In genomic region chr16:1772362-1772907, GRCh38 we compare ENCODE assay signal across 8 cellular contexts. TPM values are rescaled to one million over a fixed set of nuclear protein-coding genes. Genes with fewer than 3 reads are reported as not detected.
DNase-seq lines count a peak whose midpoint lies in the region; ATAC-seq and TF ChIP-seq lines count a peak whose summit lies in the region.

Gene EME2, plus strand, starts transcription at chr16:1772810. Its CDS starts 418 bp downstream, at chr16:1773228.

- peak within 1 kb of the TSS; percentile 90 to 98 for H3K27ac Mint-ChIP-seq in stimulated activated naive CD8-positive, alpha-beta T cell treated with anti-CD3 and anti-CD28 coated beads, Interleukin-15, amount 100 ng/mL, for 72 hours

- peak; percentile 10 for ATAC-seq in HG03565 (IDR thresholded peaks at IDR 0.05; ENCODE audit: unreplicated experiment)
- peak; percentile 31 for ATAC-seq in stimulated activated naive CD8-positive, alpha-beta T cell treated with anti-CD3 and anti-CD28 coated beads, Interleukin-15, amount 100 ng/mL, for 72 hours

- peaks cover 67% of the 10 kb centered on the region for H3K36me3 ChIP-seq in WERI-Rb-1
- no peaks in the 10 kb centered on the region for H3K36me3 ChIP-seq in colonic mucosa
- H3K36me3 ChIP-seq in mesendoderm (ENCODE audit: control insufficient read depth, insufficient read depth, low read length): no peaks in the 10 kb centered on the region

- H3K27ac ChIP-seq in WERI-Rb-1: peak within 1 kb of the TSS; percentile 87
- H3K27ac ChIP-seq in colonic mucosa: peak within 1 kb of the TSS; percentile 98
- peak within 1 kb of the TSS; percentile 87 for H3K27ac ChIP-seq in mesendoderm (ENCODE audit: low read depth, low read length)

- DNase-seq in GM13977 (ENCODE audit: low spot score) (peak; percentile 62), WERI-Rb-1 (no peak), colonic mucosa (peak; percentile 59), mesendoderm (no peak), H4 (ENCODE audit: low spot score) (no peak), kidney glomerular epithelial cell (lab: John Stamatoyannopoulos, UW) (no peak)
- peak; percentile 61 to 72 for DNase-seq in stimulated activated naive CD8-positive, alpha-beta T cell treated with anti-CD3 and anti-CD28 coated beads, Interleukin-15, amount 100 ng/mL, for 72 hours

- WGBS in mesendoderm (ENCODE audit: extremely low coverage, insufficient coverage, low lambda C conversion rate): no CpG with 5 or more reads among the region's 53 CpGs

- H2AK5ac ChIP-seq in mesendoderm (ENCODE audit: low read length): peak within 1 kb of the TSS; percentile 85

- H3K4me3 Mint-ChIP-seq in stimulated activated naive CD8-positive, alpha-beta T cell treated with anti-CD3 and anti-CD28 coated beads, Interleukin-15, amount 100 ng/mL, for 72 hours: peak within 1 kb of the TSS; percentile 93 to 96

- H4K8ac ChIP-seq in mesendoderm (ENCODE audit: low read depth, low read length): no peak within 1 kb of the TSS

- H3K9me3 ChIP-seq in WERI-Rb-1 (ENCODE audit: severe bottlenecking) (no peaks in the 10 kb centered on the region), colonic mucosa (no peaks in the 10 kb centered on the region)

- peak within 1 kb of the TSS; percentile 77 for H3K4me3 ChIP-seq in WERI-Rb-1 (ENCODE audit: low read depth, low read length)
- peak within 1 kb of the TSS; percentile 96 for H3K4me3 ChIP-seq in colonic mucosa
- peak within 1 kb of the TSS; percentile 97 for H3K4me3 ChIP-seq in mesendoderm (ENCODE audit: low read length)

- peaks cover 11% of the 10 kb centered on the region for H3K4me1 ChIP-seq in colonic mucosa
- no peaks in the 10 kb centered on the region for H3K4me1 ChIP-seq in mesendoderm (ENCODE audit: control insufficient read depth, low read depth, low read length)

- H3K4me1 Mint-ChIP-seq in stimulated activated naive CD8-positive, alpha-beta T cell treated with anti-CD3 and anti-CD28 coated beads, Interleukin-15, amount 100 ng/mL, for 72 hours: peaks cover 48% of the 10 kb centered on the region

- H2BK5ac ChIP-seq in mesendoderm (ENCODE audit: low read length): peak within 1 kb of the TSS; percentile 31

- intact Hi-C loops in colonic mucosa (cut with DNase I): loop anchor here (5.0 kb wide), 1 partner anchor 160 kb away; the partner anchor contains the start of genes CRAMP1 and IFT140

- H3K23ac ChIP-seq in mesendoderm (ENCODE audit: low read length): peak within 1 kb of the TSS; percentile 80

- peak within 1 kb of the TSS; percentile 85 for H3K4me2 ChIP-seq in mesendoderm (ENCODE audit: low read length)

- H3K9ac ChIP-seq in colonic mucosa (ENCODE audit: low read depth in 2 of 2, low read length in 2 of 2) (peak within 1 kb of the TSS; percentile 80 to 95), mesendoderm (ENCODE audit: low read length) (peak within 1 kb of the TSS; percentile 93)

- TF ChIP-seq CTCF in GM13977 (IDR thresholded peaks at IDR 0.05; ENCODE audit: extremely low read depth, insufficient read depth, missing control alignments): no peak
- no peak for TF ChIP-seq CTCF in WERI-Rb-1 (IDR thresholded peaks at IDR 0.05; ENCODE audit: low read depth, low read length)
- no peak for TF ChIP-seq CTCF in colonic mucosa (IDR thresholded peaks at IDR 0.05)

- H3K18ac ChIP-seq in mesendoderm (ENCODE audit: low read length): peak within 1 kb of the TSS; percentile 78

- peak within 1 kb of the TSS; percentile 79 for H3K4ac ChIP-seq in mesendoderm (ENCODE audit: low read depth, low read length)

- no peaks in the 10 kb centered on the region for H3K27me3 Mint-ChIP-seq in stimulated activated naive CD8-positive, alpha-beta T cell treated with anti-CD3 and anti-CD28 coated beads, Interleukin-15, amount 100 ng/mL, for 72 hours

- peak within 1 kb of the TSS; percentile 99 for H3K56ac ChIP-seq in mesendoderm (ENCODE audit: low read length)

- H3K27me3 ChIP-seq in WERI-Rb-1 (ENCODE audit: insufficient read depth, low read depth, severe bottlenecking) (no peaks in the 10 kb centered on the region), colonic mucosa (no peaks in the 10 kb centered on the region), mesendoderm (ENCODE audit: insufficient read depth, low read length, poor library complexity) (no peaks in the 10 kb centered on the region)

- in situ Hi-C loops in GM13977 (cut with MboI; ENCODE audit: low pct_unique_long_range_greater_than_20kb, low sequenced_read_pairs, unreplicated experiment): no loop called here

- peaks cover 11% of the 10 kb centered on the region for H3K79me2 ChIP-seq in mesendoderm (ENCODE audit: control insufficient read depth, insufficient read depth, low read length)

- no peak within 1 kb of the TSS for H2BK120ac ChIP-seq in mesendoderm (ENCODE audit: low read depth, low read length)

- H4K5ac ChIP-seq in mesendoderm (ENCODE audit: low read length): no peak within 1 kb of the TSS

- peaks cover 8% of the 10 kb centered on the region for H3K79me1 ChIP-seq in mesendoderm (ENCODE audit: low read length)

- no peak within 1 kb of the TSS for H2BK15ac ChIP-seq in mesendoderm (replicated peaks; ENCODE audit: low read depth)

- H3K9me3 Mint-ChIP-seq in stimulated activated naive CD8-positive, alpha-beta T cell treated with anti-CD3 and anti-CD28 coated beads, Interleukin-15, amount 100 ng/mL, for 72 hours: no peaks in the 10 kb centered on the region

RNA-seq across cellular contexts. Expression of gene EME2, which starts in this region (rescaled TPM):
- total RNA-seq in colonic mucosa: 10 to 100 TPM; 16.7 to 30.6 TPM
- 7.9 TPM for polyA plus RNA-seq in mesendoderm (2013, experiment 1 of 2)
- polyA plus RNA-seq in mesendoderm (2013, experiment 2 of 2): 8.2 TPM
- 0.90 and 1.2 TPM in 2 replicates for total RNA-seq in H4 (2014; rRNA removed; shearing (Covaris generic))

Comparison
In these comparisons a context has a peak if more than half of its experiments do, and no peak if none do; other contexts are left out.
1. DNase-seq: peak in GM13977 (single experiment), colonic mucosa (single experiment) and stimulated activated naive CD8-positive, alpha-beta T cell treated with anti-CD3 and anti-CD28 coated beads, Interleukin-15, amount 100 ng/mL, for 72 hours (2 of 2); none in WERI-Rb-1 (single experiment), mesendoderm (single experiment), H4 (single experiment) and kidney glomerular epithelial cell (single experiment).
2. Peak in every context shown above with its lines, with median percentiles within 50 percentile points of each other: H3K27ac ChIP-seq and H3K4me3 ChIP-seq.